ENCODE assay signal across 1 cellular context in genomic region chr7:76231583-76231982, GRCh38.
TF ChIP-seq lines count a peak whose summit lies in the region.

No MANE protein-coding gene starts in this region.

TF ChIP-seq in HepG2, 621 proteins besides CTCF, POLR2A, EP300 and RAD21:
- TF ChIP-seq ZBTB7A (CRISPR knock-in tag; IDR thresholded peaks at IDR 0.05) (no peak), ATF1 (CRISPR knock-in tag; IDR thresholded peaks at IDR 0.05) (no peak), ZNF136 (CRISPR knock-in tag; IDR thresholded peaks at IDR 0.05; ENCODE audit: low read depth) (no peak), ELF1 (CRISPR knock-in tag; IDR thresholded peaks at IDR 0.05) (0 out of 2 replicates have a peak, but pooled peaks have one; percentile 19), FOSL2 (CRISPR knock-in tag; IDR thresholded peaks at IDR 0.05) (peak; percentile 67), ZNF556 (CRISPR knock-in tag; IDR thresholded peaks at IDR 0.05; ENCODE audit: borderline replicate concordance) (no peak), ZFY (CRISPR knock-in tag; IDR thresholded peaks at IDR 0.05) (0 out of 2 replicates have a peak, but pooled peaks have one; percentile 10), ZSCAN12 (CRISPR knock-in tag; IDR thresholded peaks at IDR 0.05) (no peak)
